In the genomic region with DNA sequence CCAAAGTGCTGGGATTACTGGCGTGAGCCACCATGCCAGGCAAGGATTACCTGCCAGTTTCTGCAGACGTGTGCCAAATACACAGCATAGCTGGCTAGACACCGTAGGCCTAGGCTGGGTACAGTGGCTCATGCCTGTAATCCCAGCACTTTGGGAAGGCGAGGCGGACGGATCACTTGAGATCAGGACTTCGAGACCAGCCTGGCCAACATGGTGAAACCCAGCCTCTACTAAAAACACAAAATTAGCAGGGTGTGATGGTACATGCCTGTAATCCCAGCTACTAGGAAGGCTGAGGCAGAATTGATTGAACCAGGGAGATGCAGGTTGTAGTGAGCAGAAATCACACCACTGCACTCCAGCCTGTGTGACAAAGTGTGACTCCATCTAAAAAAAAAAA, we compare ENCODE assay signal across 8 cellular contexts. TPM values are rescaled to one million over a fixed set of nuclear protein-coding genes. Genes with fewer than 3 reads are reported as not detected.
DNase-seq lines count a peak whose midpoint lies in the region; ATAC-seq and TF ChIP-seq lines count a peak whose summit lies in the region.

No MANE protein-coding gene starts in this region.

- H3K36me3 Mint-ChIP-seq in IgD-negative memory B cell: peaks cover 2% of the 10 kb centered on the region

- H3K36me3 ChIP-seq in body of pancreas (replicated peaks in 1 of 2; ENCODE audit: insufficient read depth in 1 of 2, low read depth in 2 of 2): peaks cover 0 to 19% of the 10 kb centered on the region in 2 donors

- H3K9me3 ChIP-seq in AG04450 (ENCODE audit: control insufficient read depth, insufficient read depth, low read length): peaks cover 3% of the 10 kb centered on the region; the same call in 1 of the 2 replicates
- no peaks in the 10 kb centered on the region for H3K9me3 ChIP-seq in body of pancreas
- H3K9me3 ChIP-seq in mononuclear cell (ENCODE audit: low read depth, low read length): no peaks in the 10 kb centered on the region

- peak overlapping the region; percentile 99 for H3K4me3 ChIP-seq in AG04450 (ENCODE audit: low read depth, low read length)
- H3K4me3 ChIP-seq in body of pancreas: no peak overlapping the region
- peak overlapping the region; percentile 81 for H3K4me3 ChIP-seq in mononuclear cell (ENCODE audit: low read length)

- CTCF ChIA-PET in AG04450 (lab: Charles Lee): interaction anchor here (0.7 kb wide), 1 partner anchor 8 kb away, joined by 4 read pairs; no protein-coding TSS in a partner anchor

- TF ChIP-seq CTCF in AG04450 (IDR thresholded peaks at IDR 0.05; ENCODE audit: low read depth, low read length) (no peak), body of pancreas (IDR thresholded peaks at IDR 0.05) (no peak)

- peaks cover 15 to 22% (median 15%) of the 10 kb centered on the region in 3 donors for H3K4me1 Mint-ChIP-seq in IgD-negative memory B cell

- POLR2A ChIA-PET in AG04450 (lab: Yijun Ruan, JAX): no interaction called here

- H3K4me3 Mint-ChIP-seq in IgD-negative memory B cell: peak overlapping the region; percentile 94 to 97 (median 96)

- H3K27ac ChIP-seq in AG04450 (ENCODE audit: low read depth, low read length) (no peak overlapping the region), body of pancreas (peak overlapping the region in 3 of 4 donors; percentile 65 to 98 (median 90))

- no peaks in the 10 kb centered on the region for H3K9me3 Mint-ChIP-seq in IgD-negative memory B cell

- intact Hi-C loops in body of pancreas (cut with DNase I): no loop called here

- ATAC-seq in body of pancreas (no peak), GM18498 (IDR thresholded peaks at IDR 0.05; ENCODE audit: unreplicated experiment) (no peak)
- ATAC-seq in activated CD4-positive, CD25-positive, alpha-beta regulatory T cell treated with anti-CD3 and anti-CD28 coated beads, Interleukin-2, amount 50 U/mL, for 24 hours: no peak

- H3K27me3 Mint-ChIP-seq in IgD-negative memory B cell: no peaks in the 10 kb centered on the region

- no peak for TF ChIP-seq POLR2A in body of pancreas (IDR thresholded peaks at IDR 0.05)

- peaks cover 14% of the 10 kb centered on the region for H3K4me1 ChIP-seq in body of pancreas
- peaks cover 34% of the 10 kb centered on the region for H3K4me1 ChIP-seq in mononuclear cell (ENCODE audit: insufficient read depth, low read length)

- H3K27me3 ChIP-seq in AG04450 (ENCODE audit: control insufficient read depth, insufficient read depth, low read length) (no peaks in the 10 kb centered on the region), body of pancreas (no peaks in the 10 kb centered on the region), mononuclear cell (ENCODE audit: insufficient read depth, low read length) (no peaks in the 10 kb centered on the region)

- peak overlapping the region in 1 of 3 donors; percentile 82 for H3K27ac Mint-ChIP-seq in IgD-negative memory B cell

- DNase-seq in AG04450 (ENCODE audit: low read depth, low spot score) (no peak), body of pancreas (peak in 1 of 4 donors; percentile 23), NCI-H187 (lab: John Stamatoyannopoulos, UW) (no peak), NCI-H1105 treated with DMSO at 0.1 percent for 48 hours (lab: John Stamatoyannopoulos, UW) (no peak)

- WGBS in body of pancreas, 2 donors: 62 to 73% methylated on average over 5 to 7 of the region's 7 CpGs

RNA-seq across cellular contexts. Expression of a gene that starts 0.9 kb away (rescaled TPM):
- 11.3 and 15.4 TPM in 2 replicates for polyA plus RNA-seq in AG04450 (2011; rRNA removed)
- polyA minus RNA-seq in AG04450 (2011; rRNA and poly(A)+ RNA removed): 14.2 and 19.2 TPM in 2 replicates
- 46.6 TPM for polyA plus RNA-seq in IgD-negative memory B cell
- total RNA-seq in body of pancreas: 10 to 100 TPM in 1 of 2 donors, 1 to 10 TPM in 1; 7.9 to 10.1 TPM
- total RNA-seq in mononuclear cell: 11.3 TPM

RNA-seq across cellular contexts. Expression of a gene that starts 35.9 kb away (rescaled TPM):
- polyA plus RNA-seq in AG04450 (2011; rRNA removed) (7.2 and 11.9 TPM in 2 replicates), IgD-negative memory B cell (7.1 TPM)
- polyA minus RNA-seq in AG04450 (2011; rRNA and poly(A)+ RNA removed): 18.6 and 20.1 TPM in 2 replicates
- total RNA-seq in body of pancreas (100 to 1,000 TPM in 1 of 2 donors, 10 to 100 TPM in 1; 31.6 to 120 TPM), mononuclear cell (11.9 TPM)

RNA-seq across cellular contexts. Expression of a gene that starts 43.5 kb away (rescaled TPM):
- 0.22 and 0.26 TPM in 2 replicates for polyA plus RNA-seq in AG04450 (2011; rRNA removed)
- polyA minus RNA-seq in AG04450 (2011; rRNA and poly(A)+ RNA removed): 0.74 TPM in 2 replicates
- 383 TPM for polyA plus RNA-seq in IgD-negative memory B cell
- 10 to 100 TPM in 1 of 2 donors, under 1 TPM in 1; 0.99 to 12.5 TPM for total RNA-seq in body of pancreas
- total RNA-seq in mononuclear cell: 32.5 TPM

Comparison
In these comparisons a context has a peak if more than half of its experiments do, and no peak if none do; other contexts are left out.
1. H3K4me3 ChIP-seq: peak in AG04450 (single experiment) and mononuclear cell (single experiment); none in body of pancreas (0 of 2).